In genomic region chr10:69631566-69631965, GRCh38 we compare ENCODE assay signal across 19 cellular contexts. TPM values are rescaled to one million over a fixed set of nuclear protein-coding genes. Genes with fewer than 3 reads are reported as not detected.
DNase-seq lines count a peak whose midpoint lies in the region; ATAC-seq and TF ChIP-seq lines count a peak whose summit lies in the region.
"Had no signal": no experiment of that assay in that cellular context is flagged by ENCODE, and none has a peak within 500 bp of the region (broad histone marks: within the 10 kb centered on the region; RNA-seq: fewer than 3 reads in every experiment).

No MANE protein-coding gene starts in this region.

- H3K79me2 ChIP-seq in mesendoderm (ENCODE audit: control insufficient read depth, insufficient read depth, low read length): no peaks in the 10 kb centered on the region

- H3K4me3 ChIP-seq in Caco-2 (ENCODE audit: low read depth, low read length): no peak overlapping the region
- no peak overlapping the region for H3K4me3 ChIP-seq in mesendoderm (ENCODE audit: low read length)

- H3K18ac ChIP-seq in mesendoderm (ENCODE audit: low read length): no peak overlapping the region

- H3K27me3 ChIP-seq in Caco-2 (replicated peaks; ENCODE audit: control insufficient read depth, insufficient read depth, low read length) (no peaks in the 10 kb centered on the region), mesendoderm (ENCODE audit: insufficient read depth, low read length, poor library complexity) (no peaks in the 10 kb centered on the region)

- H3K27me3 Mint-ChIP-seq in activated CD4-positive, alpha-beta T cell treated with anti-CD3 and anti-CD28 coated beads, Interleukin-2, amount 10 ng/mL, durations not matched to agents 7 days and 5 days: no peaks in the 10 kb centered on the region
- no peaks in the 10 kb centered on the region for H3K27me3 Mint-ChIP-seq in Caco-2 (ENCODE audit: insufficient read depth, unreplicated experiment)
- no peaks in the 10 kb centered on the region for H3K27me3 Mint-ChIP-seq in activated naive CD8-positive, alpha-beta T cell treated with anti-CD3 and anti-CD28 coated beads, Interleukin-2, amount 50 U/mL, for 24 hours
- H3K27me3 Mint-ChIP-seq in natural killer cell treated with Interleukin-12 subunit alpha and Interleukin-12 subunit beta and Interleukin-15 and Interleukin-18, amount 100 ng/mL, for 72 hours: peaks cover 2 to 7% of the 10 kb centered on the region in 2 donors

- no peak overlapping the region for H3K27ac ChIP-seq in mesendoderm (ENCODE audit: low read depth, low read length)

- H3K23ac ChIP-seq in mesendoderm (ENCODE audit: low read length): no peak overlapping the region

- no peak for DNase-seq in activated CD4-positive, alpha-beta T cell treated with anti-CD3 and anti-CD28 coated beads, Interleukin-2, amount 10 ng/mL, durations not matched to agents 7 days and 5 days
- DNase-seq in activated CD4-positive, alpha-beta T cell treated with anti-CD3 and anti-CD28 coated beads, Interleukin-2, amount 50 U/mL, for 4 hours: no peak
- DNase-seq in Caco-2: peak in 1 of 2 experiments; percentile 35
- no peak for DNase-seq in activated naive CD8-positive, alpha-beta T cell treated with anti-CD3 and anti-CD28 coated beads, Interleukin-2, amount 50 U/mL, for 24 hours
- DNase-seq in natural killer cell treated with Interleukin-12 subunit alpha and Interleukin-12 subunit beta and Interleukin-15 and Interleukin-18, amount 100 ng/mL, for 72 hours (ENCODE audit: low spot score): no peak
- no peak for DNase-seq in mesendoderm
- no peak for DNase-seq in G401 (ENCODE audit: low spot score)
- DNase-seq: activated CD4-positive, alpha-beta T cell treated with anti-CD3 and anti-CD28 coated beads, Interleukin-2, amount 50 U/mL, for 48 hours; activated naive CD4-positive, alpha-beta T cell treated with anti-CD3 and anti-CD28 coated beads, Interleukin-2, amount 50 U/mL, for 16 hours; MV-4-11; NCI-H2081; NCI-H510A; Right ventricle myocardium superior; stimulated activated CD4-positive, alpha-beta T cell treated with anti-CD3 and anti-CD28 coated beads, Interleukin-15, amount 100 ng/mL, for 24 hours had no signal

- H3K36me3 ChIP-seq in Caco-2 (ENCODE audit: control insufficient read depth, insufficient read depth, low read length) (peaks cover 3% of the 10 kb centered on the region; the same call in 1 of the 2 replicates), mesendoderm (ENCODE audit: control insufficient read depth, insufficient read depth, low read length) (no peaks in the 10 kb centered on the region)

- H3K4ac ChIP-seq in mesendoderm (ENCODE audit: low read depth, low read length): no peak overlapping the region

- no peak overlapping the region for H2BK5ac ChIP-seq in mesendoderm (ENCODE audit: low read length)

- POLR2A ChIA-PET in activated CD4-positive, alpha-beta T cell treated with anti-CD3 and anti-CD28 coated beads, Interleukin-2, amount 10 ng/mL, durations not matched to agents 7 days and 5 days (lab: Charles Lee): no interaction called here
- POLR2A ChIA-PET in Caco-2 (lab: Charles Lee): no interaction called here

- no peak overlapping the region for H3K4me2 ChIP-seq in mesendoderm (ENCODE audit: low read length)

- H3K9me3 ChIP-seq in Caco-2: no peaks in the 10 kb centered on the region

- H3K4me1 ChIP-seq in Caco-2 (peaks cover 6% of the 10 kb centered on the region), mesendoderm (ENCODE audit: control insufficient read depth, low read depth, low read length) (peaks cover 3% of the 10 kb centered on the region)

- H3K4me1 Mint-ChIP-seq in activated CD4-positive, alpha-beta T cell treated with anti-CD3 and anti-CD28 coated beads, Interleukin-2, amount 10 ng/mL, durations not matched to agents 7 days and 5 days: peaks cover 7% of the 10 kb centered on the region
- no peaks in the 10 kb centered on the region for H3K4me1 Mint-ChIP-seq in Caco-2 (ENCODE audit: low read depth, unreplicated experiment)
- peaks cover 5% of the 10 kb centered on the region for H3K4me1 Mint-ChIP-seq in activated naive CD8-positive, alpha-beta T cell treated with anti-CD3 and anti-CD28 coated beads, Interleukin-2, amount 50 U/mL, for 24 hours
- H3K4me1 Mint-ChIP-seq in natural killer cell treated with Interleukin-12 subunit alpha and Interleukin-12 subunit beta and Interleukin-15 and Interleukin-18, amount 100 ng/mL, for 72 hours (ENCODE audit: low read depth in 2 of 2): no peaks in the 10 kb centered on the region

- no peak overlapping the region for H2BK120ac ChIP-seq in mesendoderm (ENCODE audit: low read depth, low read length)

- H3K56ac ChIP-seq in mesendoderm (ENCODE audit: low read length): no peak overlapping the region

- no peak for TF ChIP-seq CTCF in Caco-2 (IDR thresholded peaks at IDR 0.05; ENCODE audit: insufficient read depth in 1 of 2, low read depth in 1 of 2, low read length in 1 of 2, severe bottlenecking in 1 of 2, unreplicated experiment in 1 of 2)

- H3K36me3 Mint-ChIP-seq in activated CD4-positive, alpha-beta T cell treated with anti-CD3 and anti-CD28 coated beads, Interleukin-2, amount 10 ng/mL, durations not matched to agents 7 days and 5 days (ENCODE audit: low read depth): peaks cover 2% of the 10 kb centered on the region
- H3K36me3 Mint-ChIP-seq in Caco-2 (ENCODE audit: insufficient read depth, unreplicated experiment): peaks cover 15% of the 10 kb centered on the region
- H3K36me3 Mint-ChIP-seq in activated naive CD8-positive, alpha-beta T cell treated with anti-CD3 and anti-CD28 coated beads, Interleukin-2, amount 50 U/mL, for 24 hours (ENCODE audit: low read depth): no peaks in the 10 kb centered on the region
- H3K36me3 Mint-ChIP-seq in natural killer cell treated with Interleukin-12 subunit alpha and Interleukin-12 subunit beta and Interleukin-15 and Interleukin-18, amount 100 ng/mL, for 72 hours: no peaks in the 10 kb centered on the region

- H3K9ac ChIP-seq in mesendoderm (ENCODE audit: low read length): no peak overlapping the region

- no CpG with 5 or more reads among the region's 7 CpGs for WGBS in mesendoderm (ENCODE audit: extremely low coverage, insufficient coverage, low lambda C conversion rate)

- no peak for ATAC-seq in activated naive CD8-positive, alpha-beta T cell treated with anti-CD3 and anti-CD28 coated beads, Interleukin-2, amount 50 U/mL, for 24 hours
- ATAC-seq in natural killer cell treated with Interleukin-12 subunit alpha and Interleukin-12 subunit beta and Interleukin-15 and Interleukin-18, amount 100 ng/mL, for 72 hours: no peak
- no peak for ATAC-seq in GM18873 (IDR thresholded peaks at IDR 0.05; ENCODE audit: low FRiP score, unreplicated experiment)
- ATAC-seq: left lobe of liver had no signal

- in situ Hi-C loops in G401 (cut with HindIII; ENCODE audit: low sequenced_read_pairs): no loop called here

- H4K5ac ChIP-seq in mesendoderm (ENCODE audit: low read length): no peak overlapping the region

- no peaks in the 10 kb centered on the region for H3K9me3 Mint-ChIP-seq in activated CD4-positive, alpha-beta T cell treated with anti-CD3 and anti-CD28 coated beads, Interleukin-2, amount 10 ng/mL, durations not matched to agents 7 days and 5 days
- peaks cover 6% of the 10 kb centered on the region for H3K9me3 Mint-ChIP-seq in Caco-2 (ENCODE audit: unreplicated experiment)
- H3K9me3 Mint-ChIP-seq in activated naive CD8-positive, alpha-beta T cell treated with anti-CD3 and anti-CD28 coated beads, Interleukin-2, amount 50 U/mL, for 24 hours: no peaks in the 10 kb centered on the region
- H3K9me3 Mint-ChIP-seq in natural killer cell treated with Interleukin-12 subunit alpha and Interleukin-12 subunit beta and Interleukin-15 and Interleukin-18, amount 100 ng/mL, for 72 hours: no peaks in the 10 kb centered on the region

- BruUV-seq in Caco-2 (replicated peaks; lab: Mats Ljungman, UMichigan): no TSS peak

- H3K79me1 ChIP-seq in mesendoderm (ENCODE audit: low read length): no peaks in the 10 kb centered on the region

- intact Hi-C loops in Caco-2 (cut with micrococcal nuclease; ENCODE audit: unreplicated experiment): loop anchor here (2.0 kb wide), 2 partner anchors 223 to 313 kb away; no protein-coding TSS in a partner anchor

- CTCF ChIA-PET in activated CD4-positive, alpha-beta T cell treated with anti-CD3 and anti-CD28 coated beads, Interleukin-2, amount 10 ng/mL, durations not matched to agents 7 days and 5 days (lab: Charles Lee): interaction anchor here (0.7 to 2.2 kb wide), 5 partner anchors 11 to 368 kb away, joined by 3 to 9 read pairs (median 3); no protein-coding TSS in a partner anchor
- CTCF ChIA-PET in Caco-2 (lab: Charles Lee): interaction anchor here (0.7 to 1.6 kb wide), 4 partner anchors 32 to 213 kb away, joined by 3 to 8 read pairs (median 3); no protein-coding TSS in a partner anchor

- peak overlapping the region; percentile 58 for H3K4me3 Mint-ChIP-seq in activated CD4-positive, alpha-beta T cell treated with anti-CD3 and anti-CD28 coated beads, Interleukin-2, amount 10 ng/mL, durations not matched to agents 7 days and 5 days
- peak overlapping the region; percentile 68 for H3K4me3 Mint-ChIP-seq in Caco-2 (ENCODE audit: unreplicated experiment)
- peak overlapping the region; percentile 67 for H3K4me3 Mint-ChIP-seq in activated naive CD8-positive, alpha-beta T cell treated with anti-CD3 and anti-CD28 coated beads, Interleukin-2, amount 50 U/mL, for 24 hours
- peak overlapping the region; percentile 62 for H3K4me3 Mint-ChIP-seq in natural killer cell treated with Interleukin-12 subunit alpha and Interleukin-12 subunit beta and Interleukin-15 and Interleukin-18, amount 100 ng/mL, for 72 hours

- H2BK15ac ChIP-seq in mesendoderm (replicated peaks; ENCODE audit: low read depth): no peak overlapping the region

- no peak overlapping the region for H2AK5ac ChIP-seq in mesendoderm (ENCODE audit: low read length)

- no peak overlapping the region for H3K27ac Mint-ChIP-seq in activated CD4-positive, alpha-beta T cell treated with anti-CD3 and anti-CD28 coated beads, Interleukin-2, amount 10 ng/mL, durations not matched to agents 7 days and 5 days
- H3K27ac Mint-ChIP-seq in Caco-2 (ENCODE audit: unreplicated experiment): no peak overlapping the region
- no peak overlapping the region for H3K27ac Mint-ChIP-seq in activated naive CD8-positive, alpha-beta T cell treated with anti-CD3 and anti-CD28 coated beads, Interleukin-2, amount 50 U/mL, for 24 hours
- no peak overlapping the region for H3K27ac Mint-ChIP-seq in natural killer cell treated with Interleukin-12 subunit alpha and Interleukin-12 subunit beta and Interleukin-15 and Interleukin-18, amount 100 ng/mL, for 72 hours

- no peak overlapping the region for H4K8ac ChIP-seq in mesendoderm (ENCODE audit: low read depth, low read length)

RNA-seq across cellular contexts. Expression of gene FAM241B, which starts 1.5 kb away (rescaled TPM):
- 1 to 10 TPM; 3.4 to 4.2 TPM for total RNA-seq in activated CD4-positive, alpha-beta T cell treated with anti-CD3 and anti-CD28 coated beads, Interleukin-2, amount 10 ng/mL, durations not matched to agents 7 days and 5 days
- total RNA-seq in Caco-2 (2022): 24.9 and 30.2 TPM in 2 replicates
- total RNA-seq in natural killer cell treated with Interleukin-12 subunit alpha and Interleukin-12 subunit beta and Interleukin-15 and Interleukin-18, amount 100 ng/mL, for 72 hours: 1 to 10 TPM; 1.1 to 3.0 TPM
- polyA plus RNA-seq in mesendoderm (2013, experiment 1 of 2): 16.2 TPM
- polyA plus RNA-seq in mesendoderm (2013, experiment 2 of 2): 16.9 TPM
- total RNA-seq in G401 (2014; rRNA removed; shearing (Covaris generic)): 27.8 and 36.7 TPM in 2 replicates

RNA-seq across cellular contexts. Expression of gene NEUROG3, which starts 58.3 kb away (rescaled TPM):
- total RNA-seq in activated CD4-positive, alpha-beta T cell treated with anti-CD3 and anti-CD28 coated beads, Interleukin-2, amount 10 ng/mL, durations not matched to agents 7 days and 5 days: not detected
- total RNA-seq in Caco-2 (2022): not detected in 2 replicates
- total RNA-seq in natural killer cell treated with Interleukin-12 subunit alpha and Interleukin-12 subunit beta and Interleukin-15 and Interleukin-18, amount 100 ng/mL, for 72 hours: not detected
- not detected for polyA plus RNA-seq in mesendoderm (2013, experiment 1 of 2)
- polyA plus RNA-seq in mesendoderm (2013, experiment 2 of 2): not detected
- total RNA-seq in G401 (2014; rRNA removed; shearing (Covaris generic)): not detected in 2 replicates
- total RNA-seq: bronchial epithelial cell, Daoy, left lobe of liver, renal cortical epithelial cell, Right ventricle myocardium superior had no signal
